ENCODE assay signal across 18 cellular contexts in genomic region chr11:101482556-101483124, GRCh38.
DNase-seq lines count a peak whose midpoint lies in the region; ATAC-seq and TF ChIP-seq lines count a peak whose summit lies in the region.
"Had no signal": no experiment of that assay in that cellular context is flagged by ENCODE, and none has a peak within 500 bp of the region (broad histone marks: within the 10 kb centered on the region; RNA-seq: fewer than 3 reads in every experiment).

No MANE protein-coding gene starts in this region.

- peaks cover 9% of the 10 kb centered on the region for H3K4me1 ChIP-seq in IMR-90 (ENCODE audit: control insufficient read depth, insufficient read depth, low read length)
- H3K4me1 ChIP-seq: BE2C; BLaER1 treated with 17β-estradiol and CSF1 and Interleukin-3, amounts not matched to agents 10 nM and 100 nM; HAP-1 had no signal

- H3K4ac ChIP-seq in IMR-90 (ENCODE audit: low read depth, low read length) = no peak overlapping the region; the same call in 1 of the 2 replicates

- no peaks in the 10 kb centered on the region for H3K79me1 ChIP-seq in IMR-90 (ENCODE audit: low read depth in 1 of 2, low read length in 2 of 2)

- intact Hi-C loops in IMR-90 (cut with micrococcal nuclease) = loop anchor here (10.0 kb wide), 1 partner anchor 242 kb away; no protein-coding TSS in a partner anchor
- intact Hi-C loops in left ventricle myocardium superior (cut with micrococcal nuclease) = no loop called here

- TF ChIP-seq CTCF in IMR-90 (conservative IDR thresholded peaks at IDR 0.05; ENCODE audit: low read depth, low read length) (no peak), fibroblast of mammary gland (conservative IDR thresholded peaks at IDR 0.05; ENCODE audit: control insufficient read depth, insufficient read depth, low read depth, low read length) (no peak), neural cell (IDR thresholded peaks at IDR 0.05; ENCODE audit: poor library complexity, severe bottlenecking) (no peak)

- H2AFZ ChIP-seq in IMR-90 (replicated peaks; ENCODE audit: low read length, poor library complexity) = no peak overlapping the region
- no peak overlapping the region for H2AFZ ChIP-seq in neural cell (ENCODE audit: low read depth, low read length)

- no peak overlapping the region for H3K23ac ChIP-seq in IMR-90 (ENCODE audit: low read depth, low read length)

- H2BK20ac ChIP-seq in IMR-90 (ENCODE audit: low read depth, low read length) = peak overlapping the region; percentile 8; the same call in 1 of the 2 replicates

- no peak overlapping the region for H4K8ac ChIP-seq in IMR-90 (ENCODE audit: low read depth in 2 of 2, low read length in 2 of 2)

- no peak overlapping the region for H2AK9ac ChIP-seq in IMR-90 (replicated peaks; ENCODE audit: low read depth, low read length, poor library complexity)

- peak; percentile 93 for TF ChIP-seq EP300 in neural cell (conservative IDR thresholded peaks at IDR 0.05; ENCODE audit: poor library complexity, severe bottlenecking)

- H3K27ac ChIP-seq in IMR-90 (ENCODE audit: insufficient read depth, low read length) (no peak overlapping the region), neural cell (ENCODE audit: low read length) (peak overlapping the region; percentile 15)
- H3K27ac ChIP-seq: BLaER1 treated with 17β-estradiol and CSF1 and Interleukin-3, amounts not matched to agents 10 nM and 100 nM had no signal

- H2BK5ac ChIP-seq in IMR-90 (ENCODE audit: low read depth, low read length, poor library complexity, severe bottlenecking) = no peak overlapping the region

- H3K9me1 ChIP-seq in IMR-90 (ENCODE audit: insufficient read depth, low read length) = peaks cover 4% of the 10 kb centered on the region

- CTCF ChIA-PET in IMR-90 (lab: Yijun Ruan, JAX) = no interaction called here

- WGBS in IMR-90 (ENCODE audit: extremely low coverage in 2 of 2, insufficient read length in 1 of 2), 2 experiments = no CpG with 5 or more reads among the region's 4 CpGs

- no peak overlapping the region for H3K9ac ChIP-seq in IMR-90 (ENCODE audit: low read depth, low read length)
- H3K9ac ChIP-seq in neural cell (ENCODE audit: low read length) = no peak overlapping the region
- H3K9ac ChIP-seq: BLaER1 treated with 17β-estradiol and CSF1 and Interleukin-3, amounts not matched to agents 10 nM and 100 nM had no signal

- H4K20me1 ChIP-seq in IMR-90 (ENCODE audit: insufficient read depth, low read length) (no peaks in the 10 kb centered on the region), neural cell (ENCODE audit: insufficient read depth) (no peaks in the 10 kb centered on the region)
- H4K20me1 ChIP-seq: BLaER1 treated with 17β-estradiol and CSF1 and Interleukin-3, amounts not matched to agents 10 nM and 100 nM had no signal

- no peaks in the 10 kb centered on the region for H3K27me3 ChIP-seq in IMR-90 (ENCODE audit: control insufficient read depth, insufficient read depth, low read length)
- no peaks in the 10 kb centered on the region for H3K27me3 ChIP-seq in neural cell (ENCODE audit: insufficient read depth, low read depth, low read length)
- H3K27me3 ChIP-seq: BE2C; BLaER1 treated with 17β-estradiol and CSF1 and Interleukin-3, amounts not matched to agents 10 nM and 100 nM had no signal

- POLR2A ChIA-PET in IMR-90 (lab: Charles Lee; ENCODE audit: unreplicated experiment) = no interaction called here

- BruUV-seq in IMR-90 (replicated peaks; lab: Mats Ljungman, UMichigan) = no TSS peak

- H3K18ac ChIP-seq in IMR-90 (ENCODE audit: low read depth, low read length) = no peak overlapping the region; the same call in 1 of the 2 replicates

- H4K5ac ChIP-seq in IMR-90 (ENCODE audit: low read depth, low read length) = no peak overlapping the region

- dilution Hi-C loops in IMR-90 (cut with HindIII; ENCODE audit: low sequenced_read_pairs, unreplicated experiment) = no loop called here

- no peak overlapping the region for H4K91ac ChIP-seq in IMR-90 (ENCODE audit: insufficient read depth, low read depth, low read length)

- no peak overlapping the region for H3K56ac ChIP-seq in IMR-90 (ENCODE audit: extremely low read depth, insufficient read depth, low read length)

- no peak overlapping the region for H2AK5ac ChIP-seq in IMR-90 (ENCODE audit: low read depth, low read length)

- H3K9me3 ChIP-seq in IMR-90 (ENCODE audit: control insufficient read depth, insufficient read depth, low read length) (no peaks in the 10 kb centered on the region), neural cell (ENCODE audit: low read length) (no peaks in the 10 kb centered on the region)
- H3K9me3 ChIP-seq: BE2C; BLaER1 treated with 17β-estradiol and CSF1 and Interleukin-3, amounts not matched to agents 10 nM and 100 nM; HAP-1 had no signal

- no peak overlapping the region for H3K4me3 ChIP-seq in IMR-90 (ENCODE audit: insufficient read depth, low read depth, low read length)
- no peak overlapping the region for H3K4me3 ChIP-seq in fibroblast of mammary gland (ENCODE audit: control insufficient read depth, low read depth, low read length)
- no peak overlapping the region for H3K4me3 ChIP-seq in neural cell (ENCODE audit: low read length)
- H3K4me3 ChIP-seq: BLaER1 treated with 17β-estradiol and CSF1 and Interleukin-3, amounts not matched to agents 10 nM and 100 nM; HAP-1 had no signal

- no peak overlapping the region for H2BK120ac ChIP-seq in IMR-90 (ENCODE audit: low read depth, low read length)

- peaks cover 6% of the 10 kb centered on the region; the same call in 1 of the 2 replicates for H3K36me3 ChIP-seq in IMR-90 (ENCODE audit: control insufficient read depth, insufficient read depth, low read length)
- no peaks in the 10 kb centered on the region for H3K36me3 ChIP-seq in neural cell (ENCODE audit: insufficient read depth, low read length)
- H3K36me3 ChIP-seq: BE2C; BLaER1 treated with 17β-estradiol and CSF1 and Interleukin-3, amounts not matched to agents 10 nM and 100 nM; HAP-1 had no signal

- in situ Hi-C loops in IMR-90 (cut with MboI; ENCODE audit: low sequenced_read_pairs) = no loop called here

- no peaks in the 10 kb centered on the region for H3F3A ChIP-seq in neural cell (ENCODE audit: insufficient read depth, low read length, poor library complexity, severe bottlenecking)

- TF ChIP-seq RAD21 in IMR-90 (IDR thresholded peaks at IDR 0.05; ENCODE audit: low read length) (no peak), neural cell (conservative IDR thresholded peaks at IDR 0.05) (no peak)

- H3K79me2 ChIP-seq in neural cell (replicated peaks; ENCODE audit: insufficient read depth, low read length) = no peaks in the 10 kb centered on the region

- ATAC-seq in IMR-90 (ENCODE audit: low read depth) (no peak), left ventricle myocardium superior (no peak), GM18502 (IDR thresholded peaks at IDR 0.05; ENCODE audit: poor library complexity, unreplicated experiment) (no peak)

- H3K4me2 ChIP-seq in IMR-90 (ENCODE audit: low read depth, low read length) = no peak overlapping the region
- H3K4me2 ChIP-seq in neural cell (ENCODE audit: low read length) = no peak overlapping the region
- H3K4me2 ChIP-seq: BLaER1 treated with 17β-estradiol and CSF1 and Interleukin-3, amounts not matched to agents 10 nM and 100 nM had no signal

- no peak overlapping the region for H2BK15ac ChIP-seq in IMR-90 (ENCODE audit: low read depth, low read length)

- DNase-seq in GM04504 (ENCODE audit: low read depth) (peak; percentile 7), IMR-90 (no peak), fibroblast of mammary gland (ENCODE audit: low read depth) (peak; percentile 20), left ventricle myocardium superior (no peak), AG20443 (ENCODE audit: low spot score) (no peak), NCI-H446 (lab: John Stamatoyannopoulos, UW) (no peak)
- DNase-seq: AML-193; BE2C; Calu3; CD4-positive, alpha-beta T cell; CD8-positive, alpha-beta memory T cell; DMS53; DMS79 treated with DMSO at 0.1 percent for 48 hours; GOT3 had no signal

- no peak for TF ChIP-seq POLR2A in IMR-90 (IDR thresholded peaks at IDR 0.05; ENCODE audit: low read depth, low read length)

- H3K14ac ChIP-seq in IMR-90 (replicated peaks; ENCODE audit: low read depth, low read length) = no peak overlapping the region; the same call in 1 of the 2 replicates

- H3K9me2 ChIP-seq in neural cell (ENCODE audit: insufficient read depth, low read length) = no peaks in the 10 kb centered on the region

TF ChIP-seq in IMR-90, 13 proteins besides CTCF, POLR2A, EP300 and RAD21 (continues in another document):
- no peak for TF ChIP-seq SMC3 (IDR thresholded peaks at IDR 0.05; ENCODE audit: low read depth, low read length)
- TF ChIP-seq USF2 (IDR thresholded peaks at IDR 0.05; ENCODE audit: low read depth, low read length) = no peak
- TF ChIP-seq MAFK (IDR thresholded peaks at IDR 0.05; ENCODE audit: low read depth, low read length) = no peak
- no peak for TF ChIP-seq CEBPB (IDR thresholded peaks at IDR 0.05; ENCODE audit: low read depth, low read length)
- TF ChIP-seq RCOR1 (IDR thresholded peaks at IDR 0.05; ENCODE audit: insufficient replicate concordance, low read length) = no peak
- TF ChIP-seq FOS (IDR thresholded peaks at IDR 0.05; ENCODE audit: low read depth, low read length) = no peak

TF ChIP-seq in neural cell, 6 proteins besides CTCF, POLR2A, EP300 and RAD21 (continues in another document):
- TF ChIP-seq REST (IDR thresholded peaks at IDR 0.05; ENCODE audit: borderline replicate concordance) = peak; percentile 99
- TF ChIP-seq EZH2 (IDR thresholded peaks at IDR 0.05; ENCODE audit: borderline replicate concordance, insufficient read depth, low read length, poor library complexity, severe bottlenecking) = no peak

Comparison
In these comparisons a context has a peak if more than half of its experiments do, and no peak if none do; other contexts are left out.
1. DNase-seq: peak in GM04504 (single experiment) and fibroblast of mammary gland (single experiment); none in IMR-90 (single experiment), left ventricle myocardium superior (single experiment), AG20443 (single experiment) and NCI-H446 (0 of 2).